Comparison of ENCODE assay signal across 8 cellular contexts in the genomic region with DNA sequence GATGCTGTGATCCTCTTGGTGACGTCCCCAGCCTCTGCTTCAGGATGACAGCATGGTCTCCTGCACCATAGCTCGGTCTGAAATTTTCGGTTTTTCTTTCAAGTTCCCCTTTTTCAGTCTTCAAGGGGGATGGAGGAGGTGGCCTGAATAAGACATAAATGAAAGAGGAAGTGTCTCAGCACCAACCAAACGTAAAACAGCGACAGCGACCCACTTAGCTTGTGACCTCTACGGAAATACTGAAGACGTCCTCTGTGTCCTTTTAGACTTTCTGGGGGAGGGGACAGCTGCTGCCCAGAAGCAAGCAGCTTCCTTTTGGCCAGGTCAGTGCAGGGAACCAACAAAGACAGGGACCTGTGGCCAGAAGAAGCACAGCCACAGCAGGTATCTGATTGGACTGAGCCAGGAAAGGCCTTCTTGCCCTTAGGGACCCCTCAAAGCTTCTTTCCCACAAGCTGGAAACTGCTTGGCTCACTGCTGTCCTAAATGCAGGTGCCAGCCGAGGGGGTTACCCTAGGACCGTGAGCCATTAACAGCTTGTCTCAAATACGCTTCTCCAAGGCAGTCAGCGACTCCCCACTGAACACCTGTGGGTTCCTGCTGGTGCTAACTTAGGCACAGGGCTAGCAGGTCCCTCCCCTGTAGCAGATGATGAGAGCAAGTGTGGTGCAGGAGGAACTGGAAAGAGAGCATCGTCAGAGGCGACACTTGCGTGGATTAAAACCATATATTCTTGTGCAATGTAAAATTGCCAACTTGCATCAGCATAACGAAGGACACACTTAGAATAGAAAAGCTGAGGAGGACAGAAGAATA.
DNase-seq lines count a peak whose midpoint lies in the region; ATAC-seq lines count a peak whose summit lies in the region.
"Not testable (repeated sequence)": the region's sequence is repeated elsewhere in the genome, so short reads cannot be mapped to it uniquely, and the experiment has no call there.

No MANE protein-coding gene starts in this region.

- H3K4me1 Mint-ChIP-seq in activated CD8-positive, alpha-beta memory T cell treated with anti-CD3 and anti-CD28 coated beads, Interleukin-2, amount 10 ng/mL, durations not matched to agents 7 days and 5 days = peaks cover 57% of the 10 kb centered on the region
- peaks cover 13 to 52% (median 32%) of the 10 kb centered on the region in 7 donors for H3K4me1 Mint-ChIP-seq in naive thymus-derived CD4-positive, alpha-beta T cell

- peak overlapping the region in 1 of 2 donors; percentile 1 for H3K4me3 ChIP-seq in duodenal mucosa (ENCODE audit: low read depth in 1 of 2, low read length in 2 of 2)
- H3K4me3 ChIP-seq in naive thymus-derived CD4-positive, alpha-beta T cell (ENCODE audit: low read length) = peak overlapping the region; percentile 52

- H3K9me3 Mint-ChIP-seq in activated CD8-positive, alpha-beta memory T cell treated with anti-CD3 and anti-CD28 coated beads, Interleukin-2, amount 10 ng/mL, durations not matched to agents 7 days and 5 days (ENCODE audit: low read depth); naive thymus-derived CD4-positive, alpha-beta T cell: not testable (repeated sequence)

- POLR2A ChIA-PET in naive thymus-derived CD4-positive, alpha-beta T cell (lab: Charles Lee) = interaction anchor here (0.6 to 5.2 kb wide), 19 partner anchors 9 to 150 kb away, joined by 3 to 88 read pairs (median 4); partner anchors contain the start of genes GNA13, LRRC37A3 and RGS9

- H3K36me3 ChIP-seq in duodenal mucosa (ENCODE audit: control insufficient read depth in 1 of 2, insufficient read depth in 2 of 2, low read length in 2 of 2); naive thymus-derived CD4-positive, alpha-beta T cell (ENCODE audit: control insufficient read depth in 2 of 3, insufficient read depth in 3 of 3, low read length in 3 of 3): not testable (repeated sequence)

- DNase-seq in G401 (ENCODE audit: low spot score) (peak; percentile 46), OCI-M2 (lab: John Stamatoyannopoulos, UW; ENCODE audit: unreplicated experiment) (peak; percentile 57)
- peak; percentile 87 for DNase-seq in activated CD8-positive, alpha-beta memory T cell treated with anti-CD3 and anti-CD28 coated beads, Interleukin-2, amount 10 ng/mL, durations not matched to agents 7 days and 5 days
- peak; percentile 40 to 81 (median 59) for DNase-seq in naive thymus-derived CD4-positive, alpha-beta T cell
- peak; percentile 35 to 43 for DNase-seq in stimulated activated CD8-positive, alpha-beta memory T cell treated with anti-CD3 and anti-CD28 coated beads, Interleukin-7, amount 100 ng/mL, for 4 hours (ENCODE audit: low read depth in 2 of 2)

- CTCF ChIA-PET in activated CD8-positive, alpha-beta memory T cell treated with anti-CD3 and anti-CD28 coated beads, Interleukin-2, amount 10 ng/mL, durations not matched to agents 7 days and 5 days (lab: Charles Lee) = interaction anchor here (0.9 to 4.2 kb wide), 11 partner anchors 11 to 481 kb away, joined by 3 to 28 read pairs (median 4); partner anchors contain the start of genes LRRC37A3 and RGS9
- CTCF ChIA-PET in naive thymus-derived CD4-positive, alpha-beta T cell (lab: Charles Lee) = interaction anchor here (0.9 to 2.2 kb wide), 6 partner anchors 10 to 71 kb away, joined by 4 to 9 read pairs (median 6); partner anchors contain the start of gene GNA13

- H3K27me3 ChIP-seq in duodenal mucosa (ENCODE audit: control insufficient read depth in 1 of 2, insufficient read depth in 2 of 2, low read length in 2 of 2); naive thymus-derived CD4-positive, alpha-beta T cell (ENCODE audit: control insufficient read depth in 2 of 2, insufficient read depth in 2 of 2, low read length in 2 of 2): not testable (repeated sequence)

- not testable (repeated sequence) for H3K36me3 Mint-ChIP-seq in activated CD8-positive, alpha-beta memory T cell treated with anti-CD3 and anti-CD28 coated beads, Interleukin-2, amount 10 ng/mL, durations not matched to agents 7 days and 5 days
- H3K36me3 Mint-ChIP-seq in naive thymus-derived CD4-positive, alpha-beta T cell = peaks cover 0 to 11% (median 0%) of the 10 kb centered on the region in 5 donors

- H3K4me3 Mint-ChIP-seq in activated CD8-positive, alpha-beta memory T cell treated with anti-CD3 and anti-CD28 coated beads, Interleukin-2, amount 10 ng/mL, durations not matched to agents 7 days and 5 days = peak overlapping the region; percentile 77
- H3K4me3 Mint-ChIP-seq in naive thymus-derived CD4-positive, alpha-beta T cell = peak overlapping the region; percentile 76 to 96 (median 80)

- not testable (repeated sequence) for H3K27me3 Mint-ChIP-seq in activated CD8-positive, alpha-beta memory T cell treated with anti-CD3 and anti-CD28 coated beads, Interleukin-2, amount 10 ng/mL, durations not matched to agents 7 days and 5 days; naive thymus-derived CD4-positive, alpha-beta T cell

- intact Hi-C loops in naive thymus-derived CD4-positive, alpha-beta T cell (cut with micrococcal nuclease) = loop anchor here (1.0 to 2.0 kb wide), 7 partner anchors 11 to 480 kb away; partner anchors contain the start of genes GNA13 (in 2 of the 2), CEP95 (in 1 of the 2) and DDX5 (in 1 of the 2)

- ATAC-seq in GM19452 (IDR thresholded peaks at IDR 0.05; ENCODE audit: unreplicated experiment) (peak; percentile 90), HG03103 (IDR thresholded peaks at IDR 0.05; ENCODE audit: low read depth, unreplicated experiment) (peak; percentile 80)
- ATAC-seq in activated CD8-positive, alpha-beta memory T cell treated with anti-CD3 and anti-CD28 coated beads, Interleukin-2, amount 10 ng/mL, durations not matched to agents 7 days and 5 days = peak; percentile 83
- peak; percentile 84 for ATAC-seq in naive thymus-derived CD4-positive, alpha-beta T cell

- not testable (repeated sequence) for H3K9me3 ChIP-seq in duodenal mucosa (ENCODE audit: control insufficient read depth in 1 of 2, low read length in 2 of 2); naive thymus-derived CD4-positive, alpha-beta T cell (ENCODE audit: control insufficient read depth in 2 of 3, low read length in 3 of 3)

- H3K27ac Mint-ChIP-seq in activated CD8-positive, alpha-beta memory T cell treated with anti-CD3 and anti-CD28 coated beads, Interleukin-2, amount 10 ng/mL, durations not matched to agents 7 days and 5 days = peak overlapping the region; percentile 100
- peak overlapping the region; percentile 96 to 100 (median 98) for H3K27ac Mint-ChIP-seq in naive thymus-derived CD4-positive, alpha-beta T cell

- peak overlapping the region; percentile 20 to 31 for H3K9ac ChIP-seq in duodenal mucosa (ENCODE audit: low read depth in 1 of 2, low read length in 2 of 2)

- H3K4me1 ChIP-seq in duodenal mucosa (ENCODE audit: control insufficient read depth in 1 of 2, insufficient read depth in 2 of 2, low read length in 2 of 2) = peaks cover 8 to 13% of the 10 kb centered on the region in 2 donors
- peaks cover 24 to 35% of the 10 kb centered on the region in 2 donors for H3K4me1 ChIP-seq in naive thymus-derived CD4-positive, alpha-beta T cell (ENCODE audit: control insufficient read depth in 2 of 2, insufficient read depth in 2 of 2, low read length in 2 of 2)

- in situ Hi-C loops in G401 (cut with HindIII; ENCODE audit: low sequenced_read_pairs) = not testable (repeated sequence)

- peak overlapping the region; percentile 86 for H3K27ac ChIP-seq in duodenal mucosa (ENCODE audit: low read depth, low read length)
- peak overlapping the region; percentile 88 for H3K27ac ChIP-seq in naive thymus-derived CD4-positive, alpha-beta T cell (ENCODE audit: low read depth, low read length)
